ENCODE assay signal across 7 cellular contexts in genomic region chr5:10251409-10251808, GRCh38. TPM values are rescaled to one million over a fixed set of nuclear protein-coding genes. Genes with fewer than 3 reads are reported as not detected.
DNase-seq lines count a peak whose midpoint lies in the region; ATAC-seq and TF ChIP-seq lines count a peak whose summit lies in the region.

No MANE protein-coding gene starts in this region.

- H3K4me2 ChIP-seq in smooth muscle cell: peak overlapping the region; percentile 93

- H3K27me3 ChIP-seq in SJSA1 (replicated peaks): no peaks in the 10 kb centered on the region
- no peaks in the 10 kb centered on the region for H3K27me3 ChIP-seq in smooth muscle cell (ENCODE audit: low read depth)
- no peaks in the 10 kb centered on the region for H3K27me3 ChIP-seq in testis

- peak overlapping the region; percentile 99 for H3K9ac ChIP-seq in smooth muscle cell (ENCODE audit: low read depth)

- WGBS in smooth muscle cell (ENCODE audit: low lambda C conversion rate): 46% methylated on average over 7 of the region's 7 CpGs
- WGBS in testis, 2 donors: 27 to 44% methylated on average over 7 of the region's 7 CpGs

- no peak for TF ChIP-seq POLR2A in testis (IDR thresholded peaks at IDR 0.05)

- H3K4me3 ChIP-seq in HFF-Myc (replicated peaks; ENCODE audit: low read depth, low read length): peak overlapping the region; percentile 100
- peak overlapping the region; percentile 87 for H3K4me3 ChIP-seq in SJSA1
- H3K4me3 ChIP-seq in fibroblast of villous mesenchyme (ENCODE audit: low read depth, low read length): peak overlapping the region; percentile 93
- H3K4me3 ChIP-seq in smooth muscle cell: peak overlapping the region; percentile 70
- peak overlapping the region in 1 of 2 donors; percentile 91 for H3K4me3 ChIP-seq in testis

- no peak overlapping the region for H2AFZ ChIP-seq in smooth muscle cell (ENCODE audit: low read depth)

- no peaks in the 10 kb centered on the region for H3F3A ChIP-seq in smooth muscle cell (ENCODE audit: low read depth)

- H4K20me1 ChIP-seq in smooth muscle cell (ENCODE audit: low read depth): peaks cover 58% of the 10 kb centered on the region

- H3K27ac ChIP-seq in SJSA1 (no peak overlapping the region), smooth muscle cell (ENCODE audit: low read depth) (no peak overlapping the region), testis (no peak overlapping the region)

- peaks cover 68% of the 10 kb centered on the region for H3K79me2 ChIP-seq in smooth muscle cell (ENCODE audit: low read depth)

- H3K9me3 ChIP-seq in SJSA1 (replicated peaks) (no peaks in the 10 kb centered on the region), smooth muscle cell (replicated peaks; ENCODE audit: low read depth) (no peaks in the 10 kb centered on the region), testis (no peaks in the 10 kb centered on the region)

- intact Hi-C loops in testis (cut with DNase I; ENCODE audit: low total_unique reads): no loop called here

- no peak for TF ChIP-seq CTCF in HFF-Myc (IDR thresholded peaks at IDR 0.05; ENCODE audit: low read depth, low read length, missing control alignments)
- TF ChIP-seq CTCF in fibroblast of villous mesenchyme (IDR thresholded peaks at IDR 0.05; ENCODE audit: insufficient read depth, low read depth, low read length): no peak
- TF ChIP-seq CTCF in smooth muscle cell (IDR thresholded peaks at IDR 0.05; ENCODE audit: borderline replicate concordance, insufficient read depth, poor library complexity, severe bottlenecking): no peak
- no peak for TF ChIP-seq CTCF in testis (IDR thresholded peaks at IDR 0.05)

- ATAC-seq in HG02610 (IDR thresholded peaks at IDR 0.05; ENCODE audit: unreplicated experiment): no peak

- DNase-seq in HFF-Myc (ENCODE audit: extremely low read depth, low read depth) (no peak), SJSA1 (ENCODE audit: low read depth in 1 of 2, low spot score in 2 of 2) (no peak), fibroblast of villous mesenchyme (ENCODE audit: low read depth) (no peak), smooth muscle cell (lab: John Stamatoyannopoulos, UW; ENCODE audit: unreplicated experiment) (no peak), testis (no peak), HUDEP-2 (lab: John Stamatoyannopoulos, UW; ENCODE audit: unreplicated experiment in 76 of 76) (no peak)

- H3K36me3 ChIP-seq in SJSA1: peaks cover 60% of the 10 kb centered on the region
- H3K36me3 ChIP-seq in smooth muscle cell (ENCODE audit: low read depth): peaks cover 2% of the 10 kb centered on the region
- H3K36me3 ChIP-seq in testis (ENCODE audit: low read depth, missing control alignments): no peaks in the 10 kb centered on the region

- H3K4me1 ChIP-seq in SJSA1 (replicated peaks) (peaks cover 22% of the 10 kb centered on the region), smooth muscle cell (ENCODE audit: low read depth) (peaks cover 11% of the 10 kb centered on the region), testis (peaks cover 11% of the 10 kb centered on the region)

RNA-seq across cellular contexts. Expression of gene CCT5, which starts 1.3 kb away (rescaled TPM):
- total RNA-seq in SJSA1 (2014; rRNA removed; shearing (Covaris generic)): 1,250 and 1,372 TPM in 2 replicates
- 313 and 425 TPM in 2 replicates for total RNA-seq in fibroblast of villous mesenchyme
- total RNA-seq in smooth muscle cell: 188 and 198 TPM in 2 replicates
- 146 and 172 TPM in 2 replicates for polyA plus RNA-seq in smooth muscle cell
- total RNA-seq in testis: 100 to 1,000 TPM; 155 to 189 TPM
- polyA plus RNA-seq in testis (ENCODE audit: insufficient read depth, low read depth, low replicate concordance): 299 TPM

RNA-seq across cellular contexts. Expression of gene ATPSCKMT, which starts 1.7 kb away (rescaled TPM):
- total RNA-seq in SJSA1 (2014; rRNA removed; shearing (Covaris generic)): 40.0 and 68.9 TPM in 2 replicates
- total RNA-seq in fibroblast of villous mesenchyme: 13.2 and 16.8 TPM in 2 replicates
- 15.8 and 20.1 TPM in 2 replicates for total RNA-seq in smooth muscle cell
- 6.9 and 9.8 TPM in 2 replicates for polyA plus RNA-seq in smooth muscle cell
- 10 to 100 TPM; 15.7 to 20.1 TPM for total RNA-seq in testis
- polyA plus RNA-seq in testis (ENCODE audit: insufficient read depth, low read depth, low replicate concordance): 10.5 TPM

RNA-seq across cellular contexts. Expression of gene CMBL, which starts 56.3 kb away (rescaled TPM):
- total RNA-seq in SJSA1 (2014; rRNA removed; shearing (Covaris generic)): 1.4 TPM in 1 of 2 replicates, not detected in the other
- total RNA-seq in fibroblast of villous mesenchyme (4.2 and 8.2 TPM in 2 replicates), smooth muscle cell (6.3 and 11.4 TPM in 2 replicates), testis (1 to 10 TPM; 4.3 to 7.2 TPM)
- polyA plus RNA-seq in smooth muscle cell (12.0 and 12.1 TPM in 2 replicates), testis (ENCODE audit: insufficient read depth, low read depth, low replicate concordance) (16.1 TPM)
